In the genomic region with DNA sequence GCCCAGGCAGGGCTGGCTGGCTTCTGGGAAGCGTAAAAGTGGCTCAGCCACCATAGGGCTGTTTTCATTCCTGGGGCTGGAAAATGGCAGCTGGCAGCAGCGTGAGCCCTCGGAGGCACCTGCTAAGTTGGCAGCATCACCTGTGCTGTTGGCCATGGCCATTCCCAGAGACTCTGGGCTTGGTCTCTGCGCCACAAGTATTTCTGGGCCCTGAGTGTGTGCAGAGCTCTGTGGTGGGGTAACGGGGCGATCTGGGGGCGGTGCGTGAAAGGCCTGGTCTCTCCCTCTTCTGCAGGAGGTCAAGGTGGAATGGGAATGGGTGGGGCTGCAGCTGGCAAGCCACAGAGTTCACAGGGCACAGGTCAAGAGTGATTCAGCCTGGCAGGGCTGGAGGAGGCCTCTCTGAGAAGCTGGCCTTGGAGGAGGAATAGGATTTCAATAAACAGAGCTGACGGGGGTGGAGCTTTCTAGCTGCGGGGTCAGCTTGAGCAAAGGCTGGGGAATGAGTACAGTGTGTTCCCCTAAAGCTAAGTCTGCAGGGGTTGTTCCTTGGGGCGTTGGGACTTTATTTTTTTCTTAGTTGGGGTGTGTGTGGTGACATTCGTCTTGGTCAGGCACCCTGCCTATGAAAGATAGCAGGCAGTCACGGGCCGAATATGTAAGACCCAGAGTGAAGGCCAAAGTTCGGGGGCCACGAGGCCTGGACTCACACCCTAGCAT, we compare ENCODE assay signal across 18 cellular contexts. TPM values are rescaled to one million over a fixed set of nuclear protein-coding genes. Genes with fewer than 3 reads are reported as not detected.
DNase-seq lines count a peak whose midpoint lies in the region; ATAC-seq, FAIRE-seq and TF ChIP-seq lines count a peak whose summit lies in the region.
"Had no signal": no experiment of that assay in that cellular context is flagged by ENCODE, and none has a peak within 500 bp of the region (broad histone marks: within the 10 kb centered on the region; RNA-seq: fewer than 3 reads in every experiment).

No MANE protein-coding gene starts in this region.

- H3K4me1 ChIP-seq in PC-9 (replicated peaks; ENCODE audit: insufficient read depth) = peaks cover 27% of the 10 kb centered on the region

- H3F3A ChIP-seq in PC-9 (ENCODE audit: insufficient read depth, low read depth) = peaks cover 14% of the 10 kb centered on the region

- CTCF ChIA-PET in PC-9 (lab: Charles Lee) = interaction anchor here (0.6 to 1.0 kb wide), 4 partner anchors 22 to 548 kb away, joined by 3 to 4 read pairs (median 3); no protein-coding TSS in a partner anchor

- TF ChIP-seq POLR2A in H54 (IDR thresholded peaks at IDR 0.05; ENCODE audit: low read depth, low read length) = no peak

- POLR2A ChIA-PET in PC-9 (lab: Charles Lee; ENCODE audit: unreplicated experiment) = no interaction called here

- H3K79me2 ChIP-seq in PC-9 (ENCODE audit: low read depth) = no peaks in the 10 kb centered on the region

- ATAC-seq in GM21529 (IDR thresholded peaks at IDR 0.05; ENCODE audit: unreplicated experiment) = no peak
- ATAC-seq in GM18858 (IDR thresholded peaks at IDR 0.05; ENCODE audit: unreplicated experiment) = no peak
- ATAC-seq: activated CD8-positive, alpha-beta T cell treated with anti-CD3 and anti-CD28 coated beads, Interleukin-2, amount 10 ng/mL, durations not matched to agents 7 days and 5 days had no signal

- DNase-seq in H54 (ENCODE audit: insufficient read length, low spot score) = peak; percentile 38
- peak in 1 of 2 experiments; percentile 72 for DNase-seq in PC-9
- peak; percentile 41 for DNase-seq in fibroblast of mammary gland (ENCODE audit: low read depth)
- DNase-seq in posterior vena cava (ENCODE audit: low spot score) = peak; percentile 43
- no peak for DNase-seq in activated CD4-positive, alpha-beta T cell treated with anti-CD3 and anti-CD28 coated beads, Interleukin-2, amount 50 U/mL, for 4 hours
- DNase-seq in NK-92 treated with Interleukin-12 subunit alpha and Interleukin-12 subunit beta, amount 100 ng/mL, for 24 hours (lab: John Stamatoyannopoulos, UW) = no peak
- DNase-seq: activated CD8-positive, alpha-beta T cell treated with anti-CD3 and anti-CD28 coated beads, Interleukin-2, amount 10 ng/mL, durations not matched to agents 7 days and 5 days; activated naive CD4-positive, alpha-beta T cell treated with Interleukin-2 at 50 U/mL for 16 hours; AML-193; NCI-H1694; occipital lobe; SIG-M5 had no signal

- H3K36me3 ChIP-seq in PC-9 (ENCODE audit: low read depth) = no peaks in the 10 kb centered on the region

- no peaks in the 10 kb centered on the region for H3K9me2 ChIP-seq in PC-9 (ENCODE audit: insufficient read depth)

- no peak for TF ChIP-seq CTCF in PC-9 (conservative IDR thresholded peaks at IDR 0.05)
- TF ChIP-seq CTCF in fibroblast of mammary gland (conservative IDR thresholded peaks at IDR 0.05; ENCODE audit: control insufficient read depth, insufficient read depth, low read depth, low read length) = no peak

- FAIRE-seq in H54 (lab: Jason Lieb, UNC) = no peak
- FAIRE-seq: bronchial epithelial cell, TTC549 had no signal

- H3K9me3 ChIP-seq in PC-9 (ENCODE audit: insufficient read depth, low read depth) = no peaks in the 10 kb centered on the region

- 0 out of 2 replicates have a peak, but pooled peaks cover 4% of the 10 kb centered on the region for H3K27me3 ChIP-seq in PC-9 (ENCODE audit: insufficient read depth, low read depth)

- no peaks in the 10 kb centered on the region for H4K20me1 ChIP-seq in PC-9 (ENCODE audit: insufficient read depth)

- H3K4me3 ChIP-seq in PC-9 = no peak overlapping the region
- no peak overlapping the region for H3K4me3 ChIP-seq in fibroblast of mammary gland (ENCODE audit: control insufficient read depth, low read depth, low read length)
- H3K4me3 ChIP-seq: lung had no signal

- peak overlapping the region; percentile 49 for H3K4me2 ChIP-seq in PC-9

- H2AFZ ChIP-seq in PC-9 = no peak overlapping the region

- H3K27ac ChIP-seq in PC-9 = no peak overlapping the region

- no TSS peak for BruUV-seq in PC-9 (replicated peaks; lab: Mats Ljungman, UMichigan)

- intact Hi-C loops in PC-9 (cut with micrococcal nuclease; ENCODE audit: unreplicated experiment) (no loop called here), posterior vena cava (cut with DNase I) (loop anchor here in 1 of 2 donors (5.0 kb wide), 1 partner anchor 348 kb away; no protein-coding TSS in a partner anchor)

RNA-seq across cellular contexts. Expression of a gene that starts 10.3 kb away (rescaled TPM):
- total RNA-seq in PC-9 (2021) (not detected in 2 replicates), posterior vena cava (not detected)
- total RNA-seq: activated CD8-positive, alpha-beta T cell treated with anti-CD3 and anti-CD28 coated beads, Interleukin-2, amount 10 ng/mL, durations not matched to agents 7 days and 5 days; bronchial epithelial cell; lung; urinary bladder had no signal

Comparison
In these comparisons a context has a peak if more than half of its experiments do, and no peak if none do; other contexts are left out.
1. DNase-seq: peak in H54 (single experiment), fibroblast of mammary gland (single experiment) and posterior vena cava (single experiment); none in activated CD4-positive, alpha-beta T cell treated with anti-CD3 and anti-CD28 coated beads, Interleukin-2, amount 50 U/mL, for 4 hours (0 of 2) and NK-92 treated with Interleukin-12 subunit alpha and Interleukin-12 subunit beta, amount 100 ng/mL, for 24 hours (single experiment).